33 cellular contexts compared by ENCODE assay signal in the genomic region with DNA sequence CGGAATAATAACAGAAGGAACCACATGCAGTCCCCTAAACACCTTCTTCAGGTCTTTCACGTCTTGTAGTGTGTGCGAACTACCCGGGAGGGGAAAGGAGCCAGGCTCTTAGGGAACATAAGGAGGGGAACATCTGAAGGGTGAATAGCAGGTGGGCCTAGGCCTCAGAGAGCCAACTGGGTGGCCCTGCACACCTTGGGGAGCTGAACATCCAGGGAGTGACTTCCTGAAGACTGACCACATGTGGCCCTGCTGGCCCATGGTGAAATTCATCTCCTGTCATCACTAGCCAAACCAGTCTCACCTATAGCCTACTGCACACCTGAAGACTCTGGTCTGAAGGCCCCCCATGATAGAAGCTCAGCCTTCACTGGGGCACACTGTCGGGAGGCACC. TPM values are rescaled to one million over a fixed set of nuclear protein-coding genes. Genes with fewer than 3 reads are reported as not detected.
A peak's percentile ranks its signal among the peaks of the same experiment; 100 is the strongest.
DNase-seq lines count a peak whose midpoint lies in the region; ATAC-seq and TF ChIP-seq lines count a peak whose summit lies in the region.
"Had no signal": no experiment of that assay in that cellular context is flagged by ENCODE, and none has a peak within 500 bp of the region (broad histone marks: within the 10 kb centered on the region; RNA-seq: fewer than 3 reads in every experiment).

No MANE protein-coding gene starts in this region.

- no peaks in the 10 kb centered on the region for H3K4me1 Mint-ChIP-seq in natural killer cell treated with Interleukin-12 subunit alpha and Interleukin-12 subunit beta and Interleukin-15 and Interleukin-18, amount 100 ng/mL, for 72 hours (ENCODE audit: low read depth in 2 of 2)
- H3K4me1 Mint-ChIP-seq in natural killer cell: no peaks in the 10 kb centered on the region
- no peaks in the 10 kb centered on the region for H3K4me1 Mint-ChIP-seq in activated CD8-positive, alpha-beta T cell treated with anti-CD3 and anti-CD28 coated beads, Interleukin-2, amount 10 ng/mL, durations not matched to agents 7 days and 5 days (ENCODE audit: low read depth)
- H3K4me1 Mint-ChIP-seq: activated naive CD8-positive, alpha-beta T cell treated with anti-CD3 and anti-CD28 coated beads, Interleukin-2, amount 10 ng/mL, durations not matched to agents 7 days and 5 days had no signal

- intact Hi-C loops in natural killer cell (cut with micrococcal nuclease): no loop called here
- intact Hi-C loops in sigmoid colon (cut with DNase I): loop anchor here (5.0 kb wide), 2 partner anchors 42 to 63 kb away; no protein-coding TSS in a partner anchor

- H3K27me3 ChIP-seq in sigmoid colon: no peaks in the 10 kb centered on the region
- H3K27me3 ChIP-seq: BLaER1, foreskin keratinocyte, heart left ventricle, neural progenitor cell, tibial nerve had no signal

- H3K4me3 Mint-ChIP-seq in natural killer cell treated with Interleukin-12 subunit alpha and Interleukin-12 subunit beta and Interleukin-15 and Interleukin-18, amount 100 ng/mL, for 72 hours: no peak overlapping the region
- no peak overlapping the region for H3K4me3 Mint-ChIP-seq in natural killer cell
- H3K4me3 Mint-ChIP-seq in activated CD8-positive, alpha-beta T cell treated with anti-CD3 and anti-CD28 coated beads, Interleukin-2, amount 10 ng/mL, durations not matched to agents 7 days and 5 days: no peak overlapping the region
- H3K4me3 Mint-ChIP-seq: activated CD4-positive, alpha-beta memory T cell treated with anti-CD3 and anti-CD28 coated beads for 36 hours; activated naive CD8-positive, alpha-beta T cell treated with anti-CD3 and anti-CD28 coated beads, Interleukin-2, amount 10 ng/mL, durations not matched to agents 7 days and 5 days; stimulated activated naive CD8-positive, alpha-beta T cell treated with anti-CD3 and anti-CD28 coated beads, Interleukin-15, Interleukin-2, amounts not matched to agents 100 ng/mL and 50 ng/mL, for 24 hours had no signal

- H3K4me1 ChIP-seq in sigmoid colon: peaks cover 0 to 63% (median 40%) of the 10 kb centered on the region in 4 donors
- H3K4me1 ChIP-seq: neural progenitor cell, parathyroid adenoma had no signal

- no peaks in the 10 kb centered on the region for H3K9me3 Mint-ChIP-seq in natural killer cell treated with Interleukin-12 subunit alpha and Interleukin-12 subunit beta and Interleukin-15 and Interleukin-18, amount 100 ng/mL, for 72 hours
- H3K9me3 Mint-ChIP-seq in natural killer cell: no peaks in the 10 kb centered on the region
- H3K9me3 Mint-ChIP-seq in activated CD8-positive, alpha-beta T cell treated with anti-CD3 and anti-CD28 coated beads, Interleukin-2, amount 10 ng/mL, durations not matched to agents 7 days and 5 days (ENCODE audit: insufficient read depth): no peaks in the 10 kb centered on the region
- H3K9me3 Mint-ChIP-seq: activated CD4-positive, alpha-beta memory T cell treated with anti-CD3 and anti-CD28 coated beads for 36 hours; activated naive CD8-positive, alpha-beta T cell treated with anti-CD3 and anti-CD28 coated beads, Interleukin-2, amount 10 ng/mL, durations not matched to agents 7 days and 5 days; stimulated activated naive CD8-positive, alpha-beta T cell treated with anti-CD3 and anti-CD28 coated beads, Interleukin-15, Interleukin-2, amounts not matched to agents 100 ng/mL and 50 ng/mL, for 24 hours had no signal

- WGBS in sigmoid colon, 2 donors: 95 to 96% methylated on average over 5 of the region's 5 CpGs

- no peak overlapping the region for H3K27ac Mint-ChIP-seq in natural killer cell treated with Interleukin-12 subunit alpha and Interleukin-12 subunit beta and Interleukin-15 and Interleukin-18, amount 100 ng/mL, for 72 hours
- H3K27ac Mint-ChIP-seq in natural killer cell: no peak overlapping the region
- no peak overlapping the region for H3K27ac Mint-ChIP-seq in activated CD8-positive, alpha-beta T cell treated with anti-CD3 and anti-CD28 coated beads, Interleukin-2, amount 10 ng/mL, durations not matched to agents 7 days and 5 days
- H3K27ac Mint-ChIP-seq: activated CD4-positive, alpha-beta memory T cell treated with anti-CD3 and anti-CD28 coated beads for 36 hours; activated naive CD8-positive, alpha-beta T cell treated with anti-CD3 and anti-CD28 coated beads, Interleukin-2, amount 10 ng/mL, durations not matched to agents 7 days and 5 days; neural progenitor cell; stimulated activated naive CD8-positive, alpha-beta T cell treated with anti-CD3 and anti-CD28 coated beads, Interleukin-15, Interleukin-2, amounts not matched to agents 100 ng/mL and 50 ng/mL, for 24 hours had no signal

- DNase-seq in natural killer cell treated with Interleukin-12 subunit alpha and Interleukin-12 subunit beta and Interleukin-15 and Interleukin-18, amount 100 ng/mL, for 72 hours (ENCODE audit: low spot score): peak; percentile 18
- DNase-seq in natural killer cell (no peak), islet precursor cell (peak; percentile 39), sigmoid colon (peak; percentile 32), iPS-NIHi7 (ENCODE audit: extremely low spot score) (no peak), dermis blood vessel endothelial cell (no peak)
- DNase-seq in activated CD8-positive, alpha-beta T cell treated with anti-CD3 and anti-CD28 coated beads, Interleukin-2, amount 10 ng/mL, durations not matched to agents 7 days and 5 days: no peak
- DNase-seq: activated CD4-positive, alpha-beta memory T cell treated with anti-CD3 and anti-CD28 coated beads for 36 hours; activated CD4-positive, CD25-positive, alpha-beta regulatory T cell; activated gamma-delta T cell; central memory CD4-positive, alpha-beta T cell; DMS53; erythroblast; foreskin keratinocyte; HCEC 1CT; Kasumi-1; lower lobe of right lung; NCI-H1417; NCI-H2029 treated with DMSO at 0.1 percent for 48 hours; NCI-H524 treated with DMSO at 0.1 percent for 48 hours; stimulated activated CD8-positive, alpha-beta memory T cell treated with anti-CD3 and anti-CD28 coated beads, Interleukin-4, amount 100 ng/mL, for 48 hours had no signal

- POLR2A ChIA-PET in activated CD8-positive, alpha-beta T cell treated with anti-CD3 and anti-CD28 coated beads, Interleukin-2, amount 10 ng/mL, durations not matched to agents 7 days and 5 days (lab: Charles Lee): no interaction called here

- no peak overlapping the region for H3K4me3 ChIP-seq in sigmoid colon
- H3K4me3 ChIP-seq: BLaER1, heart left ventricle, lower lobe of right lung, mucosa of descending colon, neural progenitor cell, tibial nerve had no signal

- H3K9me3 ChIP-seq in sigmoid colon: no peaks in the 10 kb centered on the region
- H3K9me3 ChIP-seq: BLaER1, heart left ventricle, lower lobe of right lung, mucosa of descending colon, tibial nerve had no signal

- H3K36me3 Mint-ChIP-seq in natural killer cell treated with Interleukin-12 subunit alpha and Interleukin-12 subunit beta and Interleukin-15 and Interleukin-18, amount 100 ng/mL, for 72 hours: no peaks in the 10 kb centered on the region
- H3K36me3 Mint-ChIP-seq in natural killer cell: no peaks in the 10 kb centered on the region
- H3K36me3 Mint-ChIP-seq in activated CD8-positive, alpha-beta T cell treated with anti-CD3 and anti-CD28 coated beads, Interleukin-2, amount 10 ng/mL, durations not matched to agents 7 days and 5 days (ENCODE audit: low read depth): no peaks in the 10 kb centered on the region
- H3K36me3 Mint-ChIP-seq: activated CD4-positive, alpha-beta memory T cell treated with anti-CD3 and anti-CD28 coated beads for 36 hours; activated naive CD8-positive, alpha-beta T cell treated with anti-CD3 and anti-CD28 coated beads, Interleukin-2, amount 10 ng/mL, durations not matched to agents 7 days and 5 days; neural progenitor cell had no signal

- CTCF ChIA-PET in activated CD8-positive, alpha-beta T cell treated with anti-CD3 and anti-CD28 coated beads, Interleukin-2, amount 10 ng/mL, durations not matched to agents 7 days and 5 days (lab: Charles Lee): interaction anchor here (0.9 to 1.1 kb wide), 3 partner anchors 11 to 93 kb away, joined by 3 read pairs; no protein-coding TSS in a partner anchor

- no peak for ATAC-seq in natural killer cell treated with Interleukin-12 subunit alpha and Interleukin-12 subunit beta and Interleukin-15 and Interleukin-18, amount 100 ng/mL, for 72 hours
- no peak for ATAC-seq in natural killer cell
- ATAC-seq in activated CD8-positive, alpha-beta T cell treated with anti-CD3 and anti-CD28 coated beads, Interleukin-2, amount 10 ng/mL, durations not matched to agents 7 days and 5 days: no peak
- ATAC-seq: foreskin keratinocyte, lower lobe of right lung, mucosa of descending colon had no signal

- peak overlapping the region; percentile 75 to 82 (median 79) for H3K27ac ChIP-seq in sigmoid colon
- H3K27ac ChIP-seq: BLaER1, foreskin keratinocyte, lower lobe of right lung, neural progenitor cell, parathyroid adenoma, tibial nerve had no signal

- H3K36me3 ChIP-seq in sigmoid colon: no peaks in the 10 kb centered on the region
- H3K36me3 ChIP-seq: BLaER1, heart left ventricle, lower lobe of right lung, neural progenitor cell, tibial nerve had no signal

- H3K27me3 Mint-ChIP-seq in natural killer cell treated with Interleukin-12 subunit alpha and Interleukin-12 subunit beta and Interleukin-15 and Interleukin-18, amount 100 ng/mL, for 72 hours: peaks cover 0 to 5% of the 10 kb centered on the region in 2 donors
- H3K27me3 Mint-ChIP-seq in natural killer cell (ENCODE audit: low read depth in 2 of 2): no peaks in the 10 kb centered on the region
- H3K27me3 Mint-ChIP-seq in activated CD8-positive, alpha-beta T cell treated with anti-CD3 and anti-CD28 coated beads, Interleukin-2, amount 10 ng/mL, durations not matched to agents 7 days and 5 days (ENCODE audit: low read depth): no peaks in the 10 kb centered on the region
- H3K27me3 Mint-ChIP-seq: activated CD4-positive, alpha-beta memory T cell treated with anti-CD3 and anti-CD28 coated beads for 36 hours; activated naive CD8-positive, alpha-beta T cell treated with anti-CD3 and anti-CD28 coated beads, Interleukin-2, amount 10 ng/mL, durations not matched to agents 7 days and 5 days; stimulated activated naive CD8-positive, alpha-beta T cell treated with anti-CD3 and anti-CD28 coated beads, Interleukin-15, Interleukin-2, amounts not matched to agents 100 ng/mL and 50 ng/mL, for 24 hours had no signal

- TF ChIP-seq POLR2A in sigmoid colon (IDR thresholded peaks at IDR 0.05): no peak

- TF ChIP-seq EP300 in sigmoid colon (IDR thresholded peaks at IDR 0.05): no peak

- TF ChIP-seq CTCF in natural killer cell (IDR thresholded peaks at IDR 0.05) (no peak), sigmoid colon (IDR thresholded peaks at IDR 0.05) (no peak)

RNA-seq across cellular contexts. Expression of a gene that starts 5.6 kb away (rescaled TPM):
- total RNA-seq in natural killer cell treated with Interleukin-12 subunit alpha and Interleukin-12 subunit beta and Interleukin-15 and Interleukin-18, amount 100 ng/mL, for 72 hours: not detected
- total RNA-seq in natural killer cell: not detected
- not detected for total RNA-seq in sigmoid colon
- polyA plus RNA-seq in sigmoid colon: under 1 TPM in 1 of 3 donors, not detected in 2; 0.15 TPM
- total RNA-seq in activated CD8-positive, alpha-beta T cell treated with anti-CD3 and anti-CD28 coated beads, Interleukin-2, amount 10 ng/mL, durations not matched to agents 7 days and 5 days: not detected
- total RNA-seq in dermis blood vessel endothelial cell: not detected in 2 replicates
- total RNA-seq: activated CD4-positive, alpha-beta memory T cell treated with anti-CD3 and anti-CD28 coated beads for 36 hours; activated naive CD8-positive, alpha-beta T cell treated with anti-CD3 and anti-CD28 coated beads, Interleukin-2, amount 10 ng/mL, durations not matched to agents 7 days and 5 days; astrocyte; heart left ventricle; kidney; lower lobe of right lung; T-helper 1 cell treated with Interleukin-12 subunit alpha and Interleukin-12 subunit beta and Interleukin-4 antibody, amounts not matched to agents 30 ng/mL and 1 ng/mL, for 36 hours; tibial nerve had no signal
- polyA plus RNA-seq: AG04450 had no signal

RNA-seq across cellular contexts. Expression of a gene that starts 31.0 kb away (rescaled TPM):
- total RNA-seq in natural killer cell treated with Interleukin-12 subunit alpha and Interleukin-12 subunit beta and Interleukin-15 and Interleukin-18, amount 100 ng/mL, for 72 hours: not detected
- not detected for total RNA-seq in natural killer cell
- not detected for total RNA-seq in sigmoid colon
- not detected for polyA plus RNA-seq in sigmoid colon
- not detected for total RNA-seq in activated CD8-positive, alpha-beta T cell treated with anti-CD3 and anti-CD28 coated beads, Interleukin-2, amount 10 ng/mL, durations not matched to agents 7 days and 5 days
- total RNA-seq in dermis blood vessel endothelial cell: not detected in 2 replicates
- total RNA-seq: activated CD4-positive, alpha-beta memory T cell treated with anti-CD3 and anti-CD28 coated beads for 36 hours; activated naive CD8-positive, alpha-beta T cell treated with anti-CD3 and anti-CD28 coated beads, Interleukin-2, amount 10 ng/mL, durations not matched to agents 7 days and 5 days; astrocyte; heart left ventricle; kidney; lower lobe of right lung; mucosa of descending colon; T-helper 1 cell treated with Interleukin-12 subunit alpha and Interleukin-12 subunit beta and Interleukin-4 antibody, amounts not matched to agents 30 ng/mL and 1 ng/mL, for 36 hours; tibial nerve had no signal
- polyA plus RNA-seq: AG04450, heart left ventricle had no signal

Comparison
In these comparisons a context has a peak if more than half of its experiments do, and no peak if none do; other contexts are left out.
1. DNase-seq: peak in natural killer cell treated with Interleukin-12 subunit alpha and Interleukin-12 subunit beta and Interleukin-15 and Interleukin-18, amount 100 ng/mL, for 72 hours (single experiment), islet precursor cell (single experiment) and sigmoid colon (single experiment); none in natural killer cell (single experiment), activated CD8-positive, alpha-beta T cell treated with anti-CD3 and anti-CD28 coated beads, Interleukin-2, amount 10 ng/mL, durations not matched to agents 7 days and 5 days (single experiment), iPS-NIHi7 (single experiment) and dermis blood vessel endothelial cell (single experiment).